Comparison of ENCODE assay signal across 8 cellular contexts in the genomic region with DNA sequence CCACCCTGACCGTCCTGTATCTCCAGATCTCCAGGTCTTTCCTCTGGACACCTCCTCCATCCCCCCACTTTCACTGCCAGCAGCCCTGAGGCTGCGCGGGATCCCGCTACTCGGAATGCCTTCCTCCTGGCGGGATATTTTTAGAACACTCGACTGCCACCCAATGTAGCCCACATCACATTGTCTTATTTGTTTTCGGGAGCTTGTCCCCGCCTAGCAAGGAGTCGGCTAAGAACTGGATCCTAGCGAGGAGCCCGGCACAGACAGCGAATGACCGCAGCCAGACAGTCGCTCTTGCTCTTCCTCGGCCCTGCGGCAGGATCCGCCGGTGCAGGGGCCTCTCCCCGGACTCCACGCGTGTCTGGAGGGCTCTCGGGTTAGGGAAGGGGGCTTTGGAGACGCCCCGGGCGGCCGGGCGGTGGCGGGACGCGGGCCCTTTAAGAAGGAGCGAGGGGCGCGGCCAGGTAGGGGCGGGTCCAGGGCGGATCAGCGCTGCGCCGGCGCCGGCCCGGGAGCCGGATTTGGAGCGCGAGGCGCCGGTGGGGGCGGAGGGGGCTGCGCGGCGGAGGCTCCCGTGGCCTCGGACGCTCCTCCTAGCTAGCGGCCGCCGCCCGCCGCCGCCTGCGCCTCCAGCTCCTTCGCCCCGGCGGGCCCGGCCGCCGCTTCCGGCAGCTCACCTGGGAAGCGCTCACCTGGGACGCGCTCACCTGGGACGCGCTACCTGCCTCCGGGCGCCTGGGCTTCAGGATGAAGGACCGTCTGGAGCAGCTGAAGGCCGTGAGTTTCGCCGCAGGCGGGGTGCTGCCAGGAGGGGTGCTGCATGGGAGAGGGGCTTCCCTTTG. TPM values are rescaled to one million over a fixed set of nuclear protein-coding genes. Genes with fewer than 3 reads are reported as not detected.
DNase-seq lines count a peak whose midpoint lies in the region; ATAC-seq and TF ChIP-seq lines count a peak whose summit lies in the region.

STX3 (plus strand) TSS at position 518 of the 842 bp plus-strand sequence; CDS start at position 748, 230 bp downstream.

- H3K4me3 ChIP-seq in ACC112 (ENCODE audit: low read depth, low read length) (peak within 1 kb of the TSS; percentile 75), lung (peak within 1 kb of the TSS; percentile 91)

- WGBS in lung, 2 donors, result 0% methylated on average over 76 to 80 of the region's 80 CpGs

- H3K27ac ChIP-seq in ACC112 (ENCODE audit: low read depth, low read length), result peak within 1 kb of the TSS; percentile 72
- H3K27ac ChIP-seq in lung (ENCODE audit: low read depth in 1 of 2, low read length in 1 of 2), result peak within 1 kb of the TSS; percentile 93 to 96

- H3K36me3 ChIP-seq in ACC112 (ENCODE audit: insufficient read depth, low read length) (no peaks in the 10 kb centered on the region), lung (ENCODE audit: control insufficient read depth in 2 of 2, insufficient read depth in 2 of 2, low read length in 2 of 2) (peaks cover 0 to 3% of the 10 kb centered on the region in 2 donors)

- ATAC-seq in GM18909 (IDR thresholded peaks at IDR 0.05; ENCODE audit: poor library complexity, unreplicated experiment) (peak; percentile 74), HG03280 (IDR thresholded peaks at IDR 0.05; ENCODE audit: unreplicated experiment) (peak; percentile 71), lung (ENCODE audit: insufficient read depth, low FRiP score) (peak; percentile 91)

- DNase-seq in NCI-H748 (lab: John Stamatoyannopoulos, UW; ENCODE audit: unreplicated experiment) (peak; percentile 80), lung (ENCODE audit: low spot score) (peak; percentile 79)
- peak; percentile 88 for DNase-seq in activated CD8-positive, alpha-beta memory T cell treated with anti-CD3 and anti-CD28 coated beads for 24 hours
- DNase-seq in effector CD4-positive, alpha-beta T cell, result peak; percentile 61
- peak; percentile 23 to 65 (median 41) for DNase-seq in stimulated activated CD4-positive, alpha-beta T cell treated with anti-CD3 and anti-CD28 coated beads, TNF-alpha, amount 100 ng/mL, for 24 hours (ENCODE audit: low read depth in 3 of 3)

- H2AFZ ChIP-seq in ACC112 (ENCODE audit: low read length, unreplicated experiment), result peak within 1 kb of the TSS; percentile 84

- H3K79me2 ChIP-seq in ACC112 (ENCODE audit: control insufficient read depth, insufficient read depth, low read length, unreplicated experiment), result peaks cover 43% of the 10 kb centered on the region

- no peaks in the 10 kb centered on the region for H3K27me3 ChIP-seq in ACC112 (ENCODE audit: insufficient read depth, low read length)
- H3K27me3 ChIP-seq in lung (ENCODE audit: control insufficient read depth, insufficient read depth), result no peaks in the 10 kb centered on the region

- H3K9me3 ChIP-seq in lung (ENCODE audit: control insufficient read depth in 2 of 2, insufficient read depth in 1 of 2, low read length in 1 of 2), result no peaks in the 10 kb centered on the region

- H3K4me1 ChIP-seq in ACC112 (ENCODE audit: control insufficient read depth, insufficient read depth, low read length, unreplicated experiment), result peaks cover 16% of the 10 kb centered on the region
- peaks cover 0 to 7% of the 10 kb centered on the region in 2 donors for H3K4me1 ChIP-seq in lung (ENCODE audit: control insufficient read depth in 2 of 2, insufficient read depth in 2 of 2, low read length in 2 of 2)

- TF ChIP-seq CTCF in lung (IDR thresholded peaks at IDR 0.05; ENCODE audit: control extremely low read depth, extremely low read depth), result no peak

RNA-seq across cellular contexts. Expression of gene STX3, which starts in this region (rescaled TPM):
- 10 to 100 TPM; 48.1 to 61.5 TPM for total RNA-seq in lung
- polyA plus RNA-seq in lung, result 10 to 100 TPM; 38.9 to 46.0 TPM

Comparison
In these comparisons a context has a peak if more than half of its experiments do, and no peak if none do; other contexts are left out.
1. Peak in every context shown above with its lines: DNase-seq, ATAC-seq, H3K4me3 ChIP-seq and H3K27ac ChIP-seq.